1 cellular context compared by ENCODE assay signal in the genomic region with DNA sequence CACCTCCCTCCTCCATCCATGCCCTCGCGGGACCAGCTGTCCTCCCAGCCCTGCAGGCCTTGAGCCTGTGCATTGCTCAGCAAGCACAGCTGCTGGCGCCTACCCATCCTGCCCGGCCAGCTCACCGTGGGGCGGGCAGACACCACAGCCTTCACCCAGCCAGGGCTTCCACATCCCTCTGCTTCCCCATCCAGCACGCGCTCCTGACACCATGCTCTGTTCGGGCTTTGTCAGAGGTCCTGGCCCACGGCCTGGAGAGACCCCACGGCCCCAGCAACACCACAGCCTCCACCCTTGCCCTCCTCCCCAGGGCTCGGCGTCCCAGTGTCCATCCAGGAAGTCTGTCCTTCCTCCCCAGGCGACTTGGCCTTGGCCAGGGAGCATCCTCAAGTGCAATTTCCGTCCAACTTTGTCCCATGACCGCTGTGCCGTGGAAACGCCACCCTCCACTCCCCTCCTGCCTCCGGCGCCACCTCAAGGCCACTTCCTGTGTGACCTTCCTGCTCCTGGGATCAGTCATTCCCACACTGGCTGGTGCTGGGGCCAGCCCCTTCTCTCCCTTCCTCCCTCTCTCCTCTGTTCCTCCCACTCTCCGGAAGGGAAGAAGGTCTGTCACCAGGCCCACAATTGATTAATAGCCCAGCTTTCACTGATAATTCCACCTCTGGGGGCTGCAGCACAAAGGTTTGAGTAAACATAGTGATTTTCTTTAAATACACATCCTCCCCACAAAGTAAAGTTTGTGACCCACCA.
TF ChIP-seq lines count a peak whose summit lies in the region.

No MANE protein-coding gene starts in this region.

TF ChIP-seq in GM23338, 12 proteins besides CTCF, POLR2A, EP300 and RAD21 (continued from another document):
- TF ChIP-seq, protein P1, sequence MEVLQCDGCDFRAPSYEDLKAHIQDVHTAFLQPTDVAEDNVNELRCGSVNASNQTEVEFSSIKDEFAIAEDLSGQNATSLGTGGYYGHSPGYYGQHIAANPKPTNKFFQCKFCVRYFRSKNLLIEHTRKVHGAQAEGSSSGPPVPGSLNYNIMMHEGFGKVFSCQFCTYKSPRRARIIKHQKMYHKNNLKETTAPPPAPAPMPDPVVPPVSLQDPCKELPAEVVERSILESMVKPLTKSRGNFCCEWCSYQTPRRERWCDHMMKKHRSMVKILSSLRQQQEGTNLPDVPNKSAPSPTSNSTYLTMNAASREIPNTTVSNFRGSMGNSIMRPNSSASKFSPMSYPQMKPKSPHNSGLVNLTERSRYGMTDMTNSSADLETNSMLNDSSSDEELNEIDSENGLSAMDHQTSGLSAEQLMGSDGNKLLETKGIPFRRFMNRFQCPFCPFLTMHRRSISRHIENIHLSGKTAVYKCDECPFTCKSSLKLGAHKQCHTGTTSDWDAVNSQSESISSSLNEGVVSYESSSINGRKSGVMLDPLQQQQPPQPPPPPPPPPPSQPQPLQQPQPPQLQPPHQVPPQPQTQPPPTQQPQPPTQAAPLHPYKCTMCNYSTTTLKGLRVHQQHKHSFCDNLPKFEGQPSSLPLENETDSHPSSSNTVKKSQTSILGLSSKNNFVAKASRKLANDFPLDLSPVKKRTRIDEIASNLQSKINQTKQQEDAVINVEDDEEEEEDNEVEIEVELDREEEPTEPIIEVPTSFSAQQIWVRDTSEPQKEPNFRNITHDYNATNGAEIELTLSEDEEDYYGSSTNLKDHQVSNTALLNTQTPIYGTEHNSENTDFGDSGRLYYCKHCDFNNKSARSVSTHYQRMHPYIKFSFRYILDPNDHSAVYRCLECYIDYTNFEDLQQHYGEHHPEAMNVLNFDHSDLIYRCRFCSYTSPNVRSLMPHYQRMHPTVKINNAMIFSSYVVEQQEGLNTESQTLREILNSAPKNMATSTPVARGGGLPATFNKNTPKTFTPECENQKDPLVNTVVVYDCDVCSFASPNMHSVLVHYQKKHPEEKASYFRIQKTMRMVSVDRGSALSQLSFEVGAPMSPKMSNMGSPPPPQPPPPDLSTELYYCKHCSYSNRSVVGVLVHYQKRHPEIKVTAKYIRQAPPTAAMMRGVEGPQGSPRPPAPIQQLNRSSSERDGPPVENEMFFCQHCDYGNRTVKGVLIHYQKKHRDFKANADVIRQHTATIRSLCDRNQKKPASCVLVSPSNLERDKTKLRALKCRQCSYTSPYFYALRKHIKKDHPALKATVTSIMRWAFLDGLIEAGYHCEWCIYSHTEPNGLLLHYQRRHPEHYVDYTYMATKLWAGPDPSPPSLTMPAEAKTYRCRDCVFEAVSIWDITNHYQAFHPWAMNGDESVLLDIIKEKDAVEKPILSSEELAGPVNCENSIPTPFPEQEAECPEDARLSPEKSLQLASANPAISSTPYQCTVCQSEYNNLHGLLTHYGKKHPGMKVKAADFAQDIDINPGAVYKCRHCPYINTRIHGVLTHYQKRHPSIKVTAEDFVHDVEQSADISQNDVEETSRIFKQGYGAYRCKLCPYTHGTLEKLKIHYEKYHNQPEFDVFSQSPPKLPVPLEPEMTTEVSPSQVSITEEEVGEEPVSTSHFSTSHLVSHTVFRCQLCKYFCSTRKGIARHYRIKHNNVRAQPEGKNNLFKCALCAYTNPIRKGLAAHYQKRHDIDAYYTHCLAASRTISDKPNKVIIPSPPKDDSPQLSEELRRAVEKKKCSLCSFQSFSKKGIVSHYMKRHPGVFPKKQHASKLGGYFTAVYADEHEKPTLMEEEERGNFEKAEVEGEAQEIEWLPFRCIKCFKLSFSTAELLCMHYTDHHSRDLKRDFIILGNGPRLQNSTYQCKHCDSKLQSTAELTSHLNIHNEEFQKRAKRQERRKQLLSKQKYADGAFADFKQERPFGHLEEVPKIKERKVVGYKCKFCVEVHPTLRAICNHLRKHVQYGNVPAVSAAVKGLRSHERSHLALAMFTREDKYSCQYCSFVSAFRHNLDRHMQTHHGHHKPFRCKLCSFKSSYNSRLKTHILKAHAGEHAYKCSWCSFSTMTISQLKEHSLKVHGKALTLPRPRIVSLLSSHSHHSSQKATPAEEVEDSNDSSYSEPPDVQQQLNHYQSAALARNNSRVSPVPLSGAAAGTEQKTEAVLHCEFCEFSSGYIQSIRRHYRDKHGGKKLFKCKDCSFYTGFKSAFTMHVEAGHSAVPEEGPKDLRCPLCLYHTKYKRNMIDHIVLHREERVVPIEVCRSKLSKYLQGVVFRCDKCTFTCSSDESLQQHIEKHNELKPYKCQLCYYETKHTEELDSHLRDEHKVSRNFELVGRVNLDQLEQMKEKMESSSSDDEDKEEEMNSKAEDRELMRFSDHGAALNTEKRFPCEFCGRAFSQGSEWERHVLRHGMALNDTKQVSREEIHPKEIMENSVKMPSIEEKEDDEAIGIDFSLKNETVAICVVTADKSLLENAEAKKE (CRISPR knock-in tag; IDR thresholded peaks at IDR 0.05), result no peak
- TF ChIP-seq CREB1 (CRISPR knock-in tag; IDR thresholded peaks at IDR 0.05; ENCODE audit: low read depth), result no peak
- TF ChIP-seq, protein P2, sequence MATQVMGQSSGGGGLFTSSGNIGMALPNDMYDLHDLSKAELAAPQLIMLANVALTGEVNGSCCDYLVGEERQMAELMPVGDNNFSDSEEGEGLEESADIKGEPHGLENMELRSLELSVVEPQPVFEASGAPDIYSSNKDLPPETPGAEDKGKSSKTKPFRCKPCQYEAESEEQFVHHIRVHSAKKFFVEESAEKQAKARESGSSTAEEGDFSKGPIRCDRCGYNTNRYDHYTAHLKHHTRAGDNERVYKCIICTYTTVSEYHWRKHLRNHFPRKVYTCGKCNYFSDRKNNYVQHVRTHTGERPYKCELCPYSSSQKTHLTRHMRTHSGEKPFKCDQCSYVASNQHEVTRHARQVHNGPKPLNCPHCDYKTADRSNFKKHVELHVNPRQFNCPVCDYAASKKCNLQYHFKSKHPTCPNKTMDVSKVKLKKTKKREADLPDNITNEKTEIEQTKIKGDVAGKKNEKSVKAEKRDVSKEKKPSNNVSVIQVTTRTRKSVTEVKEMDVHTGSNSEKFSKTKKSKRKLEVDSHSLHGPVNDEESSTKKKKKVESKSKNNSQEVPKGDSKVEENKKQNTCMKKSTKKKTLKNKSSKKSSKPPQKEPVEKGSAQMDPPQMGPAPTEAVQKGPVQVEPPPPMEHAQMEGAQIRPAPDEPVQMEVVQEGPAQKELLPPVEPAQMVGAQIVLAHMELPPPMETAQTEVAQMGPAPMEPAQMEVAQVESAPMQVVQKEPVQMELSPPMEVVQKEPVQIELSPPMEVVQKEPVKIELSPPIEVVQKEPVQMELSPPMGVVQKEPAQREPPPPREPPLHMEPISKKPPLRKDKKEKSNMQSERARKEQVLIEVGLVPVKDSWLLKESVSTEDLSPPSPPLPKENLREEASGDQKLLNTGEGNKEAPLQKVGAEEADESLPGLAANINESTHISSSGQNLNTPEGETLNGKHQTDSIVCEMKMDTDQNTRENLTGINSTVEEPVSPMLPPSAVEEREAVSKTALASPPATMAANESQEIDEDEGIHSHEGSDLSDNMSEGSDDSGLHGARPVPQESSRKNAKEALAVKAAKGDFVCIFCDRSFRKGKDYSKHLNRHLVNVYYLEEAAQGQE (IDR thresholded peaks at IDR 0.05; ENCODE audit: unreplicated experiment), result no peak
